In genomic region chr3:114697441-114697840, GRCh38 we compare ENCODE assay signal across 1 cellular context.
TF ChIP-seq lines count a peak whose summit lies in the region.

No MANE protein-coding gene starts in this region.

TF ChIP-seq in WTC11, 78 proteins besides CTCF, POLR2A, EP300 and RAD21 (continued from another document):
- TF ChIP-seq NFYB (CRISPR knock-in tag; conservative IDR thresholded peaks at IDR 0.05; ENCODE audit: low read depth) (no peak), NR1H2 (CRISPR knock-in tag; IDR thresholded peaks at IDR 0.05) (no peak), MAX (CRISPR knock-in tag; IDR thresholded peaks at IDR 0.05) (no peak), ZNF317 (CRISPR knock-in tag; IDR thresholded peaks at IDR 0.05; ENCODE audit: borderline replicate concordance, low read depth) (no peak), FOXK1 (CRISPR knock-in tag; IDR thresholded peaks at IDR 0.05) (no peak), JAZF1 (CRISPR knock-in tag; IDR thresholded peaks at IDR 0.05) (no peak), CDX4 (CRISPR knock-in tag; IDR thresholded peaks at IDR 0.05; ENCODE audit: borderline replicate concordance) (no peak)
